Comparison of ENCODE assay signal across 10 cellular contexts in genomic region chr22:41561335-41561734, GRCh38. TPM values are rescaled to one million over a fixed set of nuclear protein-coding genes. Genes with fewer than 3 reads are reported as not detected.
DNase-seq lines count a peak whose midpoint lies in the region; ATAC-seq and TF ChIP-seq lines count a peak whose summit lies in the region.
"Had no signal": no experiment of that assay in that cellular context is flagged by ENCODE, and none has a peak within 500 bp of the region (broad histone marks: within the 10 kb centered on the region; RNA-seq: fewer than 3 reads in every experiment).

No MANE protein-coding gene starts in this region.

- H3K36me3 Mint-ChIP-seq in endodermal cell (ENCODE audit: low read depth) (no peaks in the 10 kb centered on the region), type B pancreatic cell (no peaks in the 10 kb centered on the region)
- H3K36me3 Mint-ChIP-seq in activated CD8-positive, alpha-beta T cell treated with anti-CD3 and anti-CD28 coated beads for 36 hours (ENCODE audit: low read depth): no peaks in the 10 kb centered on the region

- H3K27ac Mint-ChIP-seq in endodermal cell: peak overlapping the region; percentile 60
- H3K27ac Mint-ChIP-seq in type B pancreatic cell: peak overlapping the region; percentile 84
- H3K27ac Mint-ChIP-seq in activated CD8-positive, alpha-beta T cell treated with anti-CD3 and anti-CD28 coated beads for 36 hours: no peak overlapping the region

- no peak for DNase-seq in NT2/D1 (ENCODE audit: low read depth, low spot score)
- DNase-seq in endodermal cell: peak; percentile 82
- no peak for DNase-seq in lower lobe of right lung
- no peak for DNase-seq in type B pancreatic cell (ENCODE audit: extremely low spot score, unreplicated experiment)
- no peak for DNase-seq in AG20443 (ENCODE audit: low spot score)
- DNase-seq in activated CD8-positive, alpha-beta T cell treated with anti-CD3 and anti-CD28 coated beads for 36 hours: no peak
- no peak for DNase-seq in activated T-cell treated with anti-CD3 and anti-CD28 coated beads, Interleukin-2, amount 50 U/mL, for 1 hour
- DNase-seq: cortex of kidney, NCI-H1417 treated with DMSO at 0.1 percent for 48 hours had no signal

- H3K9me3 Mint-ChIP-seq in endodermal cell: no peaks in the 10 kb centered on the region
- no peaks in the 10 kb centered on the region for H3K9me3 Mint-ChIP-seq in type B pancreatic cell
- H3K9me3 Mint-ChIP-seq in activated CD8-positive, alpha-beta T cell treated with anti-CD3 and anti-CD28 coated beads for 36 hours: no peaks in the 10 kb centered on the region

- H3K4me1 Mint-ChIP-seq in endodermal cell (peaks cover 34% of the 10 kb centered on the region), type B pancreatic cell (ENCODE audit: unreplicated experiment) (peaks cover 31% of the 10 kb centered on the region)
- H3K4me1 Mint-ChIP-seq in activated CD8-positive, alpha-beta T cell treated with anti-CD3 and anti-CD28 coated beads for 36 hours (ENCODE audit: low read depth): peaks cover 12% of the 10 kb centered on the region

- H3K27ac ChIP-seq in endodermal cell (ENCODE audit: low read depth, low read length): peak overlapping the region; percentile 51
- H3K27ac ChIP-seq in lower lobe of right lung: peak overlapping the region; percentile 60

- WGBS in endodermal cell (ENCODE audit: insufficient coverage in 1 of 2, insufficient read length in 1 of 2), 2 experiments: 39 to 60% methylated on average over 5 to 9 of the region's 10 CpGs

- H3K4me3 ChIP-seq in NT2/D1 (ENCODE audit: insufficient read length, low read depth) (peak overlapping the region; percentile 50), endodermal cell (ENCODE audit: low read length) (no peak overlapping the region), lower lobe of right lung (peak overlapping the region; percentile 43)

- H3K4me1 ChIP-seq in NT2/D1 (ENCODE audit: insufficient read depth, insufficient read length) (peaks cover 22% of the 10 kb centered on the region), endodermal cell (ENCODE audit: control insufficient read depth, insufficient read depth, low read length) (peaks cover 3% of the 10 kb centered on the region), lower lobe of right lung (peaks cover 16% of the 10 kb centered on the region)

- H3K9me3 ChIP-seq in NT2/D1 (ENCODE audit: insufficient read depth, low read length) (no peaks in the 10 kb centered on the region), endodermal cell (ENCODE audit: control insufficient read depth, low read length) (no peaks in the 10 kb centered on the region), lower lobe of right lung (no peaks in the 10 kb centered on the region)

- no peak for ATAC-seq in lower lobe of right lung
- no peak for ATAC-seq in activated CD8-positive, alpha-beta T cell treated with anti-CD3 and anti-CD28 coated beads for 36 hours

- CTCF ChIA-PET in activated CD8-positive, alpha-beta T cell treated with anti-CD3 and anti-CD28 coated beads for 36 hours (lab: Charles Lee): interaction anchor here (1.2 kb wide), 1 partner anchor 15 kb away, joined by 3 read pairs; no protein-coding TSS in a partner anchor

- POLR2A ChIA-PET in activated CD8-positive, alpha-beta T cell treated with anti-CD3 and anti-CD28 coated beads for 36 hours (lab: Charles Lee): no interaction called here

- H3K4me3 Mint-ChIP-seq in endodermal cell (peak overlapping the region; percentile 45), type B pancreatic cell (peak overlapping the region; percentile 83)
- no peak overlapping the region for H3K4me3 Mint-ChIP-seq in activated CD8-positive, alpha-beta T cell treated with anti-CD3 and anti-CD28 coated beads for 36 hours

- H3K9ac ChIP-seq in NT2/D1 (ENCODE audit: insufficient read length, low read depth): peak overlapping the region; percentile 65
- H3K9ac ChIP-seq in endodermal cell (ENCODE audit: extremely low read depth, low read length, poor library complexity, severe bottlenecking): no peak overlapping the region

- H3K36me3 ChIP-seq in NT2/D1 (ENCODE audit: insufficient read depth, insufficient read length, low read length) (no peaks in the 10 kb centered on the region), endodermal cell (ENCODE audit: control insufficient read depth, insufficient read depth, low read length) (no peaks in the 10 kb centered on the region), lower lobe of right lung (no peaks in the 10 kb centered on the region)

- TF ChIP-seq CTCF in endodermal cell (conservative IDR thresholded peaks at IDR 0.05) (no peak), lower lobe of right lung (IDR thresholded peaks at IDR 0.05) (no peak), type B pancreatic cell (conservative IDR thresholded peaks at IDR 0.05) (no peak)
- no peak for TF ChIP-seq CTCF in activated CD8-positive, alpha-beta T cell treated with anti-CD3 and anti-CD28 coated beads for 36 hours (IDR thresholded peaks at IDR 0.05)

- intact Hi-C loops in lower lobe of right lung (cut with DNase I): no loop called here
- intact Hi-C loops in activated CD8-positive, alpha-beta T cell treated with anti-CD3 and anti-CD28 coated beads for 36 hours (cut with micrococcal nuclease): no loop called here

- H3K27me3 ChIP-seq in NT2/D1 (ENCODE audit: insufficient read depth, insufficient read length) (no peaks in the 10 kb centered on the region), endodermal cell (ENCODE audit: control insufficient read depth, insufficient read depth, low read length, poor library complexity, severe bottlenecking) (no peaks in the 10 kb centered on the region), lower lobe of right lung (ENCODE audit: low read depth) (no peaks in the 10 kb centered on the region)

- H3K27me3 Mint-ChIP-seq in endodermal cell (ENCODE audit: insufficient read depth) (no peaks in the 10 kb centered on the region), type B pancreatic cell (peaks cover 5% of the 10 kb centered on the region)
- peaks cover 16% of the 10 kb centered on the region for H3K27me3 Mint-ChIP-seq in activated CD8-positive, alpha-beta T cell treated with anti-CD3 and anti-CD28 coated beads for 36 hours

RNA-seq across cellular contexts. Expression of gene CSDC2, which starts 0.5 kb away (rescaled TPM):
- total RNA-seq in endodermal cell (under 1 TPM; 0.27 to 0.90 TPM), lower lobe of right lung (2.4 TPM), type B pancreatic cell (ENCODE audit: low replicate concordance) (0.12 and 1.8 TPM in 2 replicates)
- 4.9 TPM for polyA plus RNA-seq in endodermal cell (2013, experiment 1 of 2)
- polyA plus RNA-seq in endodermal cell (2013, experiment 2 of 2): 4.2 TPM
- not detected for total RNA-seq in activated CD8-positive, alpha-beta T cell treated with anti-CD3 and anti-CD28 coated beads for 36 hours
- total RNA-seq: SK-MEL-5 had no signal

RNA-seq across cellular contexts. Expression of gene POLR3H, which starts 17.1 kb away (rescaled TPM):
- total RNA-seq in endodermal cell (10 to 100 TPM; 30.1 to 32.6 TPM), lower lobe of right lung (39.0 TPM), type B pancreatic cell (ENCODE audit: low replicate concordance) (40.1 and 46.6 TPM in 2 replicates)
- 19.1 TPM for polyA plus RNA-seq in endodermal cell (2013, experiment 1 of 2)
- 20.1 TPM for polyA plus RNA-seq in endodermal cell (2013, experiment 2 of 2)
- total RNA-seq in activated CD8-positive, alpha-beta T cell treated with anti-CD3 and anti-CD28 coated beads for 36 hours: 10 to 100 TPM; 26.8 to 29.0 TPM

RNA-seq across cellular contexts. Expression of gene PMM1, which starts 28.3 kb away (rescaled TPM):
- total RNA-seq in endodermal cell: 10 to 100 TPM; 19.0 to 32.3 TPM
- polyA plus RNA-seq in endodermal cell (2013, experiment 1 of 2): 25.3 TPM
- polyA plus RNA-seq in endodermal cell (2013, experiment 2 of 2): 26.0 TPM
- total RNA-seq in lower lobe of right lung: 47.3 TPM
- 33.5 and 35.5 TPM in 2 replicates for total RNA-seq in type B pancreatic cell (ENCODE audit: low replicate concordance)
- 10 to 100 TPM; 29.8 to 29.9 TPM for total RNA-seq in activated CD8-positive, alpha-beta T cell treated with anti-CD3 and anti-CD28 coated beads for 36 hours

RNA-seq across cellular contexts. Expression of gene DESI1, which starts 59.5 kb away (rescaled TPM):
- total RNA-seq in endodermal cell (10 to 100 TPM; 21.8 to 28.9 TPM), lower lobe of right lung (26.1 TPM), type B pancreatic cell (ENCODE audit: low replicate concordance) (30.3 and 31.5 TPM in 2 replicates)
- polyA plus RNA-seq in endodermal cell (2013, experiment 1 of 2): 31.6 TPM
- 27.1 TPM for polyA plus RNA-seq in endodermal cell (2013, experiment 2 of 2)
- 10 to 100 TPM; 48.0 to 55.1 TPM for total RNA-seq in activated CD8-positive, alpha-beta T cell treated with anti-CD3 and anti-CD28 coated beads for 36 hours

RNA-seq across cellular contexts. Expression of gene XRCC6, which starts 59.8 kb away (rescaled TPM):
- total RNA-seq in endodermal cell: 100 to 1,000 TPM; 345 to 387 TPM
- polyA plus RNA-seq in endodermal cell (2013, experiment 1 of 2): 403 TPM
- polyA plus RNA-seq in endodermal cell (2013, experiment 2 of 2): 394 TPM
- total RNA-seq in lower lobe of right lung: 162 TPM
- 234 and 302 TPM in 2 replicates for total RNA-seq in type B pancreatic cell (ENCODE audit: low replicate concordance)
- 100 to 1,000 TPM; 424 to 425 TPM for total RNA-seq in activated CD8-positive, alpha-beta T cell treated with anti-CD3 and anti-CD28 coated beads for 36 hours
